ENCODE assay signal across 16 cellular contexts in genomic region chrX:143027262-143027661, GRCh38. TPM values are rescaled to one million over a fixed set of nuclear protein-coding genes. Genes with fewer than 3 reads are reported as not detected.
A peak's percentile ranks its signal among the peaks of the same experiment; 100 is the strongest.
DNase-seq lines count a peak whose midpoint lies in the region; ATAC-seq lines count a peak whose summit lies in the region.
"Had no signal": no experiment of that assay in that cellular context is flagged by ENCODE, and none has a peak within 500 bp of the region (broad histone marks: within the 10 kb centered on the region; RNA-seq: fewer than 3 reads in every experiment).

No MANE protein-coding gene starts in this region.

- ATAC-seq in left colon, result peak; percentile 61
- no peak for ATAC-seq in HG03025 (IDR thresholded peaks at IDR 0.05; ENCODE audit: low FRiP score, unreplicated experiment)

- peak; percentile 7 for DNase-seq in NCI-H82 (lab: John Stamatoyannopoulos, UW)
- no peak for DNase-seq in NCI-H82 treated with DMSO at 0.1 percent for 48 hours (lab: John Stamatoyannopoulos, UW; ENCODE audit: unreplicated experiment)
- DNase-seq in NCI-H510A (lab: John Stamatoyannopoulos, UW), result peak; percentile 3
- peak in 1 of 2 donors; percentile 4 for DNase-seq in left colon
- no peak for DNase-seq in activated T-cell treated with anti-CD3 and anti-CD28 coated beads, Interleukin-2, amount 50 U/mL, for 48 hours
- no peak for DNase-seq in activated CD4-positive, alpha-beta T cell treated with anti-CD3 and anti-CD28 coated beads for 4 hours
- DNase-seq: ACHN; BE2C; C1 segment of cervical spinal cord; Caco-2; CD4-positive, CD25-positive, alpha-beta regulatory T cell; CD8-positive, alpha-beta memory T cell; GM23248; HCEC 1CT; IMR-90 had no signal

- intact Hi-C loops in left colon (cut with DNase I, micrococcal nuclease), result no loop called here

RNA-seq across cellular contexts. Expression of gene SPANXN4, which starts 1.5 kb away (rescaled TPM):
- total RNA-seq in left colon, result not detected
- total RNA-seq: Caco-2; CD4-positive, CD25-positive, alpha-beta regulatory T cell; CD8-positive, alpha-beta memory T cell; GM23248; IMR-90 had no signal

Comparison
In these comparisons a context has a peak if more than half of its experiments do, and no peak if none do; other contexts are left out.
1. DNase-seq: peak in NCI-H82 (single experiment) and NCI-H510A (single experiment); none in NCI-H82 treated with DMSO at 0.1 percent for 48 hours (single experiment), activated T-cell treated with anti-CD3 and anti-CD28 coated beads, Interleukin-2, amount 50 U/mL, for 48 hours (0 of 2) and activated CD4-positive, alpha-beta T cell treated with anti-CD3 and anti-CD28 coated beads for 4 hours (0 of 2).